16 cellular contexts compared by ENCODE assay signal in the genomic region with DNA sequence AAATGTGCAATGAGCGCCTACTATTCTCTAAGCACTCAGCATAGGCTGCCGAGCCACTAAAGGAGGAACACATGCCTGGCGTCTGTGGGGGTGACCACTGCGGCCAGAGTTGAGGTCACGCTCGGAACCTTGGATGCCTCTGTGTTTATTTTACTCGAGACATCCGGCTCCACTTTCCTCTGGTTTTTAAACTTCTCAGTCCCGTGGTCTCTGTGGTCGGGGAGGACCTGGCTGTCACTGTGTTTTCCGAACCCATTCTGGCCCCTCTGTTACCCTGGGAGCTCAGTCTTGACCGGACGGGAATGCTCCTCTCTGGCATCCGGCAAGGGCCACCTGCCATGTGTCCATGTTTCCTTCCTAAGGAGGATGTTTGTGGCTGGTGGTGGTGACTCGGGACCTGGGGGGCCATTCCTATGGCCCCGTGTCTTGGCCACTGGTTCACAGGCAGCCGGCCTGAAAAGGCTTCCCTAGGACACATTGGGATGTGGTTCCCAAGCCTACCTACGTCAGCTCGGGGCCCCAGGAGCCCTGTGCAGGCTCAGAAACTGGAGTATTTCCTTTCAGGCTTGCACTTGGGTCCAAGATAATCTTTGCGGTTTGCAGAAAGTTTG. TPM values are rescaled to one million over a fixed set of nuclear protein-coding genes. Genes with fewer than 3 reads are reported as not detected.
DNase-seq lines count a peak whose midpoint lies in the region; ATAC-seq and TF ChIP-seq lines count a peak whose summit lies in the region.
"Had no signal": no experiment of that assay in that cellular context is flagged by ENCODE, and none has a peak within 500 bp of the region (broad histone marks: within the 10 kb centered on the region; RNA-seq: fewer than 3 reads in every experiment).

No MANE protein-coding gene starts in this region.

- H3K4me3 Mint-ChIP-seq in activated T-cell treated with anti-CD3 and anti-CD28 coated beads, Interleukin-2, amount 50 U/mL, for 72 hours = no peak overlapping the region
- H3K4me3 Mint-ChIP-seq: activated naive CD8-positive, alpha-beta T cell treated with anti-CD3 and anti-CD28 coated beads, Interleukin-2, amount 10 ng/mL, durations not matched to agents 7 days and 5 days; neural progenitor cell; WTC11 had no signal

- peaks cover 3 to 14% of the 10 kb centered on the region in 2 donors for H3K9me3 Mint-ChIP-seq in activated T-cell treated with anti-CD3 and anti-CD28 coated beads, Interleukin-2, amount 50 U/mL, for 72 hours

- no peaks in the 10 kb centered on the region for H3K4me1 Mint-ChIP-seq in activated T-cell treated with anti-CD3 and anti-CD28 coated beads, Interleukin-2, amount 50 U/mL, for 72 hours (ENCODE audit: low read depth)

- DNase-seq in Right ventricle myocardium superior (peak; percentile 43), cardiac septum (ENCODE audit: low spot score) (no peak), dermis microvascular lymphatic vessel endothelial cell (ENCODE audit: low read depth in 2 of 2) (peak; percentile 16 to 54), mucosa of gallbladder (ENCODE audit: low spot score) (peak; percentile 48), aorta (peak in 1 of 2 donors; percentile 74)
- DNase-seq in stimulated activated CD4-positive, alpha-beta T cell treated with anti-CD3 and anti-CD28 coated beads, Interleukin-2, amount 100 ng/mL, for 24 hours = no peak
- DNase-seq in activated T-cell treated with anti-CD3 and anti-CD28 coated beads, Interleukin-2, amount 50 U/mL, for 72 hours = no peak
- DNase-seq: activated CD8-positive, alpha-beta memory T cell treated with anti-CD3 and anti-CD28 coated beads, Interleukin-2, amount 50 U/mL, for 4 hours; activated naive CD8-positive, alpha-beta T cell treated with anti-CD3 and anti-CD28 coated beads, Interleukin-2, amount 10 ng/mL, durations not matched to agents 7 days and 5 days; NCI-H1436 treated with DMSO at 0.1 percent for 48 hours; NCI-H510A treated with DMSO at 0.1 percent for 48 hours; SHP77 treated with DMSO at 0.1 percent for 48 hours had no signal

- H3K36me3 ChIP-seq in aorta (ENCODE audit: control insufficient read depth in 1 of 2, insufficient read depth in 2 of 2, low read length in 1 of 2) = no peaks in the 10 kb centered on the region
- H3K36me3 ChIP-seq: neural progenitor cell had no signal

- TF ChIP-seq POLR2A in GM18505 (IDR thresholded peaks at IDR 0.05; ENCODE audit: borderline replicate concordance, extremely low read depth, insufficient read depth, insufficient read length) = no peak

- intact Hi-C loops in Right ventricle myocardium superior (cut with DNase I) (no loop called here), cardiac septum (cut with DNase I) (no loop called here), aorta (cut with DNase I) (no loop called here)

- WGBS in aorta, 2 donors = 55 to 61% methylated on average over 20 of the region's 20 CpGs

- H3K27me3 ChIP-seq in aorta (ENCODE audit: control insufficient read depth in 1 of 2, insufficient read depth in 2 of 2, low read length in 1 of 2) = no peaks in the 10 kb centered on the region
- H3K27me3 ChIP-seq: neural progenitor cell had no signal

- H3K4me1 ChIP-seq in aorta (ENCODE audit: control insufficient read depth in 1 of 2, insufficient read depth in 2 of 2, low read length in 2 of 2) = no peaks in the 10 kb centered on the region

- no peak for ATAC-seq in Right ventricle myocardium superior (ENCODE audit: poor library complexity)
- ATAC-seq in aorta (ENCODE audit: low FRiP score) = peak; percentile 55
- ATAC-seq in GM18505 (IDR thresholded peaks at IDR 0.05; ENCODE audit: unreplicated experiment) = no peak
- no peak for ATAC-seq in activated T-cell treated with anti-CD3 and anti-CD28 coated beads, Interleukin-2, amount 50 U/mL, for 72 hours (replicated peaks in 1 of 2)
- ATAC-seq: WTC11 had no signal

- no peak overlapping the region for H3K27ac ChIP-seq in aorta (ENCODE audit: low read depth in 1 of 2, low read length in 2 of 2)
- H3K27ac ChIP-seq: neural progenitor cell had no signal

- peaks cover 7% of the 10 kb centered on the region for H3K9me3 ChIP-seq in aorta (ENCODE audit: control insufficient read depth, low read length)

- H3K36me3 Mint-ChIP-seq in activated T-cell treated with anti-CD3 and anti-CD28 coated beads, Interleukin-2, amount 50 U/mL, for 72 hours (ENCODE audit: insufficient read depth in 2 of 2) = peaks cover 25% of the 10 kb centered on the region in 2 donors
- H3K36me3 Mint-ChIP-seq: neural progenitor cell had no signal

- no peak overlapping the region for H3K4me3 ChIP-seq in aorta (ENCODE audit: low read length in 2 of 2)
- H3K4me3 ChIP-seq: neural progenitor cell had no signal

- H3K27ac Mint-ChIP-seq in activated T-cell treated with anti-CD3 and anti-CD28 coated beads, Interleukin-2, amount 50 U/mL, for 72 hours = no peak overlapping the region
- H3K27ac Mint-ChIP-seq: activated naive CD8-positive, alpha-beta T cell treated with anti-CD3 and anti-CD28 coated beads, Interleukin-2, amount 10 ng/mL, durations not matched to agents 7 days and 5 days; neural progenitor cell; WTC11 had no signal

- H3K27me3 Mint-ChIP-seq in activated T-cell treated with anti-CD3 and anti-CD28 coated beads, Interleukin-2, amount 50 U/mL, for 72 hours (ENCODE audit: low read depth) = no peaks in the 10 kb centered on the region
- H3K27me3 Mint-ChIP-seq: activated naive CD8-positive, alpha-beta T cell treated with anti-CD3 and anti-CD28 coated beads, Interleukin-2, amount 10 ng/mL, durations not matched to agents 7 days and 5 days had no signal

RNA-seq across cellular contexts. Expression of a gene that starts 46.7 kb away (rescaled TPM):
- total RNA-seq in Right ventricle myocardium superior (3.5 TPM), cardiac septum (2.1 TPM), dermis microvascular lymphatic vessel endothelial cell (under 0.01 and 0.25 TPM in 2 replicates), mucosa of gallbladder (23.3 TPM), aorta (10 to 100 TPM; 15.2 to 29.7 TPM)
- polyA plus RNA-seq in aorta = 10 to 100 TPM in 1 of 2 donors, 1 to 10 TPM in 1; 3.5 to 17.5 TPM
- total RNA-seq in activated T-cell treated with anti-CD3 and anti-CD28 coated beads, Interleukin-2, amount 50 U/mL, for 72 hours = 10 to 100 TPM; 74.9 to 81.5 TPM
- polyA plus RNA-seq: keratinocyte had no signal

Comparison
In these comparisons a context has a peak if more than half of its experiments do, and no peak if none do; other contexts are left out.
1. DNase-seq: peak in Right ventricle myocardium superior (single experiment), dermis microvascular lymphatic vessel endothelial cell (2 of 2) and mucosa of gallbladder (single experiment); none in cardiac septum (single experiment), stimulated activated CD4-positive, alpha-beta T cell treated with anti-CD3 and anti-CD28 coated beads, Interleukin-2, amount 100 ng/mL, for 24 hours (0 of 2) and activated T-cell treated with anti-CD3 and anti-CD28 coated beads, Interleukin-2, amount 50 U/mL, for 72 hours (0 of 2).